1 cellular context compared by ENCODE assay signal in the genomic region with DNA sequence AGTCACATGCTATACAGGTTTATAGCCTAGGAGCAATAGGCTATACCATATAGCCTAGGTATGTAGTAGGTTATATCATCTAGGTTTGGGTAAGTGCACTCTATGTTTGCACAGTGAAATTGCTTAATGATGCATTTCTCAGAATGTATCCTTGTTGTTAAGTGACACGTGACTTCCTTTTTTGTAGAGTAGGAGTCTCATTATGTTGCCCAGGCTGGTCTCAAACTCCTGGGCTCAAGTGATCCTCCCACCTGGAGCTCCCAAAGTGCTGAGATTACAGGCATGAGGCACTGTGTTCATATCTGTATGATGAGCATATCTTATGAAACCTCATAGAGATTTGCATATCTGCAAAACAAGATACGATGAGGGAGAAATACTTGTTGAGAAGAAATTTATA.
TF ChIP-seq lines count a peak whose summit lies in the region.

No MANE protein-coding gene starts in this region.

TF ChIP-seq in HepG2, 621 proteins besides CTCF, POLR2A, EP300 and RAD21:
- TF ChIP-seq DNMT1 (CRISPR knock-in tag; IDR thresholded peaks at IDR 0.05): no peak
- peak; percentile 4; the same call in 1 of the 2 replicates for TF ChIP-seq CEBPG (CRISPR knock-in tag; IDR thresholded peaks at IDR 0.05)
- TF ChIP-seq NCOA1 (CRISPR knock-in tag; IDR thresholded peaks at IDR 0.05): no peak
- no peak for TF ChIP-seq ZFP37 (CRISPR knock-in tag; IDR thresholded peaks at IDR 0.05; ENCODE audit: borderline replicate concordance)
- TF ChIP-seq, protein P1, sequence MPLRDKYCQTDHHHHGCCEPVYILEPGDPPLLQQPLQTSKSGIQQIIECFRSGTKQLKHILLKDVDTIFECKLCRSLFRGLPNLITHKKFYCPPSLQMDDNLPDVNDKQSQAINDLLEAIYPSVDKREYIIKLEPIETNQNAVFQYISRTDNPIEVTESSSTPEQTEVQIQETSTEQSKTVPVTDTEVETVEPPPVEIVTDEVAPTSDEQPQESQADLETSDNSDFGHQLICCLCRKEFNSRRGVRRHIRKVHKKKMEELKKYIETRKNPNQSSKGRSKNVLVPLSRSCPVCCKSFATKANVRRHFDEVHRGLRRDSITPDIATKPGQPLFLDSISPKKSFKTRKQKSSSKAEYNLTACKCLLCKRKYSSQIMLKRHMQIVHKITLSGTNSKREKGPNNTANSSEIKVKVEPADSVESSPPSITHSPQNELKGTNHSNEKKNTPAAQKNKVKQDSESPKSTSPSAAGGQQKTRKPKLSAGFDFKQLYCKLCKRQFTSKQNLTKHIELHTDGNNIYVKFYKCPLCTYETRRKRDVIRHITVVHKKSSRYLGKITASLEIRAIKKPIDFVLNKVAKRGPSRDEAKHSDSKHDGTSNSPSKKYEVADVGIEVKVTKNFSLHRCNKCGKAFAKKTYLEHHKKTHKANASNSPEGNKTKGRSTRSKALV (CRISPR knock-in tag; IDR thresholded peaks at IDR 0.05): no peak
